Comparison of ENCODE assay signal across 17 cellular contexts in the genomic region with DNA sequence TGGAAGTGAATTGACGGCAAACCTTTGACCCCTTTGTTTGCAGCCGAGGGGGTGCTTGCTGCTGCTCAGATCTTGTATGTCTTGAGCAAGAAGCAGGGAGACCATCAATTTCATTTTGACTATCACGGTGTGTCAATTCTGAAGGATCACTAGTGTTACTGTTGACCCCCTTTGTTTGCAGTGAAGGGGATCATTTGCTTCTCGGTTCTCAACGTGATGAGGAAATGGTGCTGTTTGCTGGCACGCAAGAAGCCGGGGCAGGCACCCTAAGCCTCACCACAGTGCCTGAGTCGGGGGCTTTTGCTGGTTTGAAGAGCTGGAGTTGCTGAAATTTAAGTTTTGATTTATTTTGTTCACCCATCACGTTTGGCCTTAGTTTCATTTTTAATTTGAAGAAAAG. TPM values are rescaled to one million over a fixed set of nuclear protein-coding genes. Genes with fewer than 3 reads are reported as not detected.
DNase-seq lines count a peak whose midpoint lies in the region; ATAC-seq and TF ChIP-seq lines count a peak whose summit lies in the region.
"Had no signal": no experiment of that assay in that cellular context is flagged by ENCODE, and none has a peak within 500 bp of the region (broad histone marks: within the 10 kb centered on the region; RNA-seq: fewer than 3 reads in every experiment).

No MANE protein-coding gene starts in this region.

- H3K27me3 Mint-ChIP-seq in T-helper 17 cell, result no peaks in the 10 kb centered on the region
- no peaks in the 10 kb centered on the region for H3K27me3 Mint-ChIP-seq in memory B cell

- ATAC-seq in T-helper 17 cell (no peak), memory B cell (ENCODE audit: low read depth) (peak; percentile 42), HG03025 (IDR thresholded peaks at IDR 0.05; ENCODE audit: low FRiP score, unreplicated experiment) (no peak), HG03521 (IDR thresholded peaks at IDR 0.05; ENCODE audit: unreplicated experiment) (no peak)
- ATAC-seq: Right ventricle myocardium inferior had no signal

- H3K4me3 Mint-ChIP-seq in T-helper 17 cell, result peak overlapping the region; percentile 19
- H3K4me3 Mint-ChIP-seq in memory B cell, result peak overlapping the region; percentile 73
- H3K4me3 Mint-ChIP-seq: immature natural killer cell had no signal

- H3K4me3 ChIP-seq in BLaER1 treated with 17β-estradiol and CSF1 and Interleukin-3, amounts not matched to agents 10 nM and 100 nM, result no peak overlapping the region
- peak overlapping the region; percentile 41 for H3K4me3 ChIP-seq in GM12865 (ENCODE audit: low read depth, low read length)
- H3K4me3 ChIP-seq: suprapubic skin had no signal

- peaks cover 70 to 96% (median 89%) of the 10 kb centered on the region in 10 experiments for H3K4me1 ChIP-seq in BLaER1 treated with 17β-estradiol and CSF1 and Interleukin-3, amounts not matched to agents 10 nM and 100 nM

- no peaks in the 10 kb centered on the region for H3K27me3 ChIP-seq in BLaER1 treated with 17β-estradiol and CSF1 and Interleukin-3, amounts not matched to agents 10 nM and 100 nM
- H3K27me3 ChIP-seq: suprapubic skin had no signal

- no peaks in the 10 kb centered on the region for H3K9me3 ChIP-seq in BLaER1 treated with 17β-estradiol and CSF1 and Interleukin-3, amounts not matched to agents 10 nM and 100 nM (replicated peaks in 1 of 11)
- no peaks in the 10 kb centered on the region for H3K9me3 ChIP-seq in T-helper 17 cell (ENCODE audit: control insufficient read depth, low read length, poor library complexity, severe bottlenecking)
- H3K9me3 ChIP-seq: suprapubic skin had no signal

- H3K36me3 Mint-ChIP-seq in T-helper 17 cell (ENCODE audit: low read depth) (peaks cover 7% of the 10 kb centered on the region), memory B cell (peaks cover 23% of the 10 kb centered on the region)

- no peaks in the 10 kb centered on the region for H3K9me3 Mint-ChIP-seq in memory B cell
- H3K9me3 Mint-ChIP-seq: immature natural killer cell had no signal

- peaks cover 45 to 100% (median 84%) of the 10 kb centered on the region in 11 experiments for H3K36me3 ChIP-seq in BLaER1 treated with 17β-estradiol and CSF1 and Interleukin-3, amounts not matched to agents 10 nM and 100 nM

- DNase-seq in GM12865 (ENCODE audit: low read depth), result peak; percentile 78
- no peak for DNase-seq in T-helper 17 cell
- DNase-seq in memory B cell (ENCODE audit: low spot score in 2 of 2), result no peak
- no peak for DNase-seq in NCI-H524 treated with DMSO at 0.1 percent for 48 hours (lab: John Stamatoyannopoulos, UW)
- DNase-seq in cerebellar nuclear complex (lab: John Stamatoyannopoulos, UW), result no peak
- DNase-seq: activated effector memory CD4-positive, alpha-beta T cell treated with anti-CD3 and anti-CD28 coated beads, Interleukin-2, amount 50 U/mL, for 16 hours; aorta; immature natural killer cell; NCI-H1105 treated with DMSO at 0.1 percent for 48 hours; NCI-H2171; NK-92 treated with Interleukin-12 subunit alpha and Interleukin-12 subunit beta, amount 100 ng/mL, for 24 hours; stimulated activated CD4-positive, alpha-beta T cell treated with anti-CD3 and anti-CD28 coated beads, Interleukin-1b, Interleukin-23, amount 100 ng/mL, for 48 hours had no signal

- TF ChIP-seq CTCF in GM12865 (IDR thresholded peaks at IDR 0.05; ENCODE audit: insufficient read depth, low read depth, low read length, missing control alignments), result no peak

- H3K27ac Mint-ChIP-seq in T-helper 17 cell (peak overlapping the region; percentile 43), memory B cell (peak overlapping the region; percentile 52)

- peak overlapping the region; percentile 27 to 72 (median 58); a peak in 19 of 22 replicates for H3K4me2 ChIP-seq in BLaER1 treated with 17β-estradiol and CSF1 and Interleukin-3, amounts not matched to agents 10 nM and 100 nM

- H3K27ac ChIP-seq in BLaER1 treated with 17β-estradiol and CSF1 and Interleukin-3, amounts not matched to agents 10 nM and 100 nM, result no peak overlapping the region
- H3K27ac ChIP-seq: suprapubic skin had no signal

- H4K20me1 ChIP-seq in BLaER1 treated with 17β-estradiol and CSF1 and Interleukin-3, amounts not matched to agents 10 nM and 100 nM, result peaks cover 86 to 100% (median 99%) of the 10 kb centered on the region in 11 experiments

- H3K4me1 Mint-ChIP-seq in T-helper 17 cell (peaks cover 51% of the 10 kb centered on the region), memory B cell (peaks cover 43% of the 10 kb centered on the region)

- no peak overlapping the region for H3K9ac ChIP-seq in BLaER1 treated with 17β-estradiol and CSF1 and Interleukin-3, amounts not matched to agents 10 nM and 100 nM

RNA-seq across cellular contexts. Expression of a gene that starts 7.5 kb away (rescaled TPM):
- 10 to 100 TPM; 40.5 to 45.2 TPM for total RNA-seq in T-helper 17 cell

RNA-seq across cellular contexts. Expression of a gene that starts 44.1 kb away (rescaled TPM):
- under 1 TPM; 0.20 to 0.29 TPM for total RNA-seq in T-helper 17 cell
